Comparison of ENCODE assay signal across 29 cellular contexts in the genomic region with DNA sequence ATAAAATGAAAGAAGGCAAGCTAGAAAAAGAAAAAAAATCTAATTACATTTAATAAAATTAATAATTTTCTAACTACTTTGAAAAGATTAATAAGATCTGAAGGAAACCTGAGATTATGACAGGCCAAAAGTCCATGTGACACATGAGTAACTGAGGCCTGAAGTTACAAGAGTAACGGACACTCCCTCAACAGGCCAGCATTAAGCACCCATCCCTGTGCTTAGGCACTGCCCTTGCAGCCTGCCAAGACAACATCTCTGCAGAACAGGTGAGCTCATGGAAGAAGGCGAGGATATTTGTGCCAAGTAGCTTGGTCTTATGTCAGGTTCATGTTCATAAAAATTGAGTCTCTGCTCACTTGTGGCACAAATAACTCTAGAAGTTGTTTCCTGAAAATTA.
"Had no signal": no experiment of that assay in that cellular context is flagged by ENCODE, and none has a peak within 500 bp of the region (broad histone marks: within the 10 kb centered on the region; RNA-seq: fewer than 3 reads in every experiment).

No MANE protein-coding gene starts in this region.

- FAIRE-seq: urothelium cell line had no signal

- H3K27ac ChIP-seq: stomach, suprapubic skin, testis, thoracic aorta, thyroid gland, tibial artery, tibial nerve, transverse colon, upper lobe of left lung, upper lobe of right lung, uterus, vagina had no signal

- H3K9me3 ChIP-seq: stomach, suprapubic skin, testis, thoracic aorta, thyroid gland, tibial artery, tibial nerve, transverse colon, upper lobe of left lung, upper lobe of right lung, uterus, vagina had no signal

- H3K36me3 ChIP-seq: thoracic aorta, uterus had no signal

- H3K27me3 Mint-ChIP-seq: stimulated activated memory B cell treated with anti-CD40 and anti-IgM and Interleukin-4, amounts not matched to agents 10 μg/mL and 1 μg/mL and 100 μg/mL, for 72 hours; stimulated activated naive B cell treated with anti-CD40 and anti-IgM and Interleukin-4, amounts not matched to agents 10 μg/mL and 1 μg/mL and 100 μg/mL, for 72 hours; stimulated activated naive CD8-positive, alpha-beta T cell treated with anti-CD3 and anti-CD28 coated beads, Interleukin-15, amount 100 ng/mL, for 72 hours; stimulated activated naive CD8-positive, alpha-beta T cell treated with anti-CD3 and anti-CD28 coated beads, Interleukin-15, Interleukin-2, amounts not matched to agents 100 ng/mL and 50 ng/mL, for 24 hours; type B pancreatic cell had no signal

- H3K4me3 Mint-ChIP-seq: stimulated activated effector memory CD8-positive, alpha-beta T cell treated with anti-CD3 and anti-CD28 coated beads, Interleukin-12 subunit alpha, Interleukin-12 subunit beta, amount 100 ng/mL, for 72 hours; stimulated activated memory B cell treated with anti-CD40 and anti-IgM and Interleukin-4, amounts not matched to agents 10 μg/mL and 1 μg/mL and 100 μg/mL, for 72 hours; stimulated activated naive B cell treated with anti-CD40 and anti-IgM and Interleukin-4, amounts not matched to agents 10 μg/mL and 1 μg/mL and 100 μg/mL, for 72 hours; stimulated activated naive CD8-positive, alpha-beta T cell treated with anti-CD3 and anti-CD28 coated beads, Interleukin-15, amount 100 ng/mL, for 72 hours; stimulated activated naive CD8-positive, alpha-beta T cell treated with anti-CD3 and anti-CD28 coated beads, Interleukin-15, Interleukin-2, amounts not matched to agents 100 ng/mL and 50 ng/mL, for 24 hours; type B pancreatic cell had no signal

- H3K4me3 ChIP-seq: stomach, suprapubic skin, testis, thoracic aorta, thyroid gland, tibial artery, tibial nerve, transverse colon, upper lobe of left lung, upper lobe of right lung, uterus, vagina had no signal

- ATAC-seq: stimulated activated effector memory CD8-positive, alpha-beta T cell treated with anti-CD3 and anti-CD28 coated beads, Interleukin-12 subunit alpha, Interleukin-12 subunit beta, amount 100 ng/mL, for 72 hours; stimulated activated memory B cell treated with anti-CD40 and anti-IgM and Interleukin-4, amounts not matched to agents 10 μg/mL and 1 μg/mL and 100 μg/mL, for 72 hours; stimulated activated naive B cell treated with anti-CD40 and anti-IgM and Interleukin-4, amounts not matched to agents 10 μg/mL and 1 μg/mL and 100 μg/mL, for 72 hours; stimulated activated naive CD8-positive, alpha-beta T cell treated with anti-CD3 and anti-CD28 coated beads, Interleukin-15, amount 100 ng/mL, for 72 hours; stimulated activated naive CD8-positive, alpha-beta T cell treated with anti-CD3 and anti-CD28 coated beads, Interleukin-15, Interleukin-2, amounts not matched to agents 100 U/mL and 50 U/mL, for 24 hours; upper lobe of right lung had no signal

- DNase-seq: stimulated activated CD4-positive, alpha-beta T cell treated with anti-CD3 and anti-CD28 coated beads, Interleukin-2, amount 100 ng/mL, for 48 hours; stimulated activated CD4-positive, alpha-beta T cell treated with anti-CD3 and anti-CD28 coated beads, Interleukin-4, amount 100 ng/mL, for 1 hour; stimulated activated CD4-positive, alpha-beta T cell treated with anti-CD3 and anti-CD28 coated beads, Interleukin-4, amount 100 ng/mL, for 24 hours; stimulated activated CD4-positive, alpha-beta T cell treated with anti-CD3 and anti-CD28 coated beads, Interleukin-4, amount 100 ng/mL, for 4 hours; stimulated activated CD8-positive, alpha-beta memory T cell treated with anti-CD3 and anti-CD28 coated beads, Interleukin-4, amount 100 ng/mL, for 48 hours; stimulated activated naive B cell treated with anti-CD40 and anti-IgM and Interleukin-4, amounts not matched to agents 10 μg/mL and 1 μg/mL and 100 μg/mL, for 72 hours; stimulated activated naive CD4-positive, alpha-beta T cell; stimulated activated naive CD4-positive, alpha-beta T cell treated with Interleukin-2 at 50 U/mL for 16 hours; stimulated activated naive CD8-positive, alpha-beta T cell treated with anti-CD3 and anti-CD28 coated beads, Interleukin-15, amount 100 ng/mL, for 72 hours; stimulated activated naive CD8-positive, alpha-beta T cell treated with anti-CD3 and anti-CD28 coated beads, Interleukin-15, Interleukin-2, amounts not matched to agents 100 U/mL and 50 U/mL, for 24 hours; stomach; substantia nigra; testis; thyroid gland; tibial artery; transverse colon; trophoblast cell; upper lobe of right lung; uterus had no signal

- H3K27me3 ChIP-seq: stomach, suprapubic skin, testis, thyroid gland, tibial artery, tibial nerve, transverse colon, upper lobe of left lung, upper lobe of right lung, uterus, vagina had no signal

- H3K4me1 ChIP-seq: suprapubic skin, testis, thyroid gland, transverse colon, upper lobe of left lung, upper lobe of right lung, uterus, vagina had no signal

- H3K27ac Mint-ChIP-seq: stimulated activated effector memory CD8-positive, alpha-beta T cell treated with anti-CD3 and anti-CD28 coated beads, Interleukin-12 subunit alpha, Interleukin-12 subunit beta, amount 100 ng/mL, for 72 hours; stimulated activated naive B cell treated with anti-CD40 and anti-IgM and Interleukin-4, amounts not matched to agents 10 μg/mL and 1 μg/mL and 100 μg/mL, for 72 hours; stimulated activated naive CD8-positive, alpha-beta T cell treated with anti-CD3 and anti-CD28 coated beads, Interleukin-15, Interleukin-2, amounts not matched to agents 100 ng/mL and 50 ng/mL, for 24 hours; type B pancreatic cell had no signal

- H3K9me3 Mint-ChIP-seq: stimulated activated effector memory CD8-positive, alpha-beta T cell treated with anti-CD3 and anti-CD28 coated beads, Interleukin-12 subunit alpha, Interleukin-12 subunit beta, amount 100 ng/mL, for 72 hours; stimulated activated naive CD8-positive, alpha-beta T cell treated with anti-CD3 and anti-CD28 coated beads, Interleukin-15, amount 100 ng/mL, for 72 hours had no signal
